Comparison of ENCODE assay signal across 17 cellular contexts in genomic region chr1:38577385-38577784, GRCh38.
"Had no signal": no experiment of that assay in that cellular context is flagged by ENCODE, and none has a peak within 500 bp of the region (broad histone marks: within the 10 kb centered on the region; RNA-seq: fewer than 3 reads in every experiment).

No MANE protein-coding gene starts in this region.

- H3K9me3 Mint-ChIP-seq: activated naive CD8-positive, alpha-beta T cell treated with anti-CD3 and anti-CD28 coated beads, Interleukin-2, amount 10 ng/mL, durations not matched to agents 7 days and 5 days; activated T-cell treated with anti-CD3 and anti-CD28 coated beads, Interleukin-2, amount 50 U/mL, for 72 hours; dendritic cell treated with granulocyte-macrophage colony-stimulating factor and Interleukin-4, amounts not matched to agents 40 ng/mL and 50 ng/mL, for 4 days had no signal

- H3K4me3 Mint-ChIP-seq: dendritic cell treated with granulocyte-macrophage colony-stimulating factor and Interleukin-4, amounts not matched to agents 40 ng/mL and 50 ng/mL, for 4 days had no signal

- H3K4me3 ChIP-seq: right atrium auricular region had no signal

- H3K9me3 ChIP-seq: right atrium auricular region, suprapubic skin had no signal

- H3K27ac Mint-ChIP-seq: activated naive CD8-positive, alpha-beta T cell treated with anti-CD3 and anti-CD28 coated beads, Interleukin-2, amount 10 ng/mL, durations not matched to agents 7 days and 5 days; activated T-cell treated with anti-CD3 and anti-CD28 coated beads, Interleukin-2, amount 50 U/mL, for 72 hours; dendritic cell treated with granulocyte-macrophage colony-stimulating factor and Interleukin-4, amounts not matched to agents 40 ng/mL and 50 ng/mL, for 4 days had no signal

- ATAC-seq: activated CD4-positive, CD25-positive, alpha-beta regulatory T cell treated with anti-CD3 and anti-CD28 coated beads, Interleukin-2, amount 50 U/mL, for 24 hours; activated T-cell treated with anti-CD3 and anti-CD28 coated beads, Interleukin-2, amount 50 U/mL, for 72 hours had no signal

- DNase-seq: activated CD4-positive, alpha-beta T cell treated with anti-CD3 and anti-CD28 coated beads, Interleukin-2, amount 50 U/mL, for 4 hours; activated gamma-delta T cell; activated naive CD8-positive, alpha-beta T cell treated with anti-CD3 and anti-CD28 coated beads, Interleukin-2, amount 10 ng/mL, durations not matched to agents 7 days and 5 days; activated T-cell treated with anti-CD3 and anti-CD28 coated beads, Interleukin-2, amount 50 U/mL, for 72 hours; anterior cingulate cortex; cerebellar nuclear complex; effector memory CD4-positive, alpha-beta T cell; foreskin melanocyte; stimulated activated CD4-positive, alpha-beta T cell treated with anti-CD3 and anti-CD28 coated beads, Interleukin-4, amount 100 ng/mL, for 24 hours; stimulated activated naive CD4-positive, alpha-beta T cell treated with Interleukin-2 at 50 U/mL for 16 hours; SW 1271; T-helper 9 cell had no signal

- H3K36me3 ChIP-seq: right atrium auricular region, suprapubic skin had no signal

- H3K27ac ChIP-seq: right atrium auricular region, skin epidermis, suprapubic skin had no signal

- H3K27me3 ChIP-seq: right atrium auricular region had no signal

- H3K36me3 Mint-ChIP-seq: activated naive CD8-positive, alpha-beta T cell treated with anti-CD3 and anti-CD28 coated beads, Interleukin-2, amount 10 ng/mL, durations not matched to agents 7 days and 5 days had no signal
